Comparison of ENCODE assay signal across 18 cellular contexts in genomic region chr13:113299951-113300350, GRCh38.
DNase-seq lines count a peak whose midpoint lies in the region; ATAC-seq lines count a peak whose summit lies in the region.
"Had no signal": no experiment of that assay in that cellular context is flagged by ENCODE, and none has a peak within 500 bp of the region (broad histone marks: within the 10 kb centered on the region; RNA-seq: fewer than 3 reads in every experiment).

No MANE protein-coding gene starts in this region.

- no peaks in the 10 kb centered on the region; a peak in 1 of 22 replicates for H3K27me3 ChIP-seq in BLaER1 treated with 17β-estradiol and CSF1 and Interleukin-3, amounts not matched to agents 10 nM and 100 nM
- H3K27me3 ChIP-seq: breast epithelium, uterus had no signal

- ATAC-seq in HG02610 (IDR thresholded peaks at IDR 0.05; ENCODE audit: unreplicated experiment) (peak; percentile 48), HG03571 (IDR thresholded peaks at IDR 0.05; ENCODE audit: unreplicated experiment) (no peak), GM18870 (IDR thresholded peaks at IDR 0.05; ENCODE audit: unreplicated experiment) (no peak)

- peak overlapping the region in 5 of 11 experiments; percentile 30 to 54 (median 31); a peak in 7 of 22 replicates for H3K9ac ChIP-seq in BLaER1 treated with 17β-estradiol and CSF1 and Interleukin-3, amounts not matched to agents 10 nM and 100 nM

- peaks cover 0 to 4% (median 0%) of the 10 kb centered on the region in 11 experiments; a peak in 1 of 22 replicates for H3K9me3 ChIP-seq in BLaER1 treated with 17β-estradiol and CSF1 and Interleukin-3, amounts not matched to agents 10 nM and 100 nM (replicated peaks in 1 of 11)
- H3K9me3 ChIP-seq: breast epithelium, uterus had no signal

- H3K4me3 ChIP-seq in BLaER1 treated with 17β-estradiol and CSF1 and Interleukin-3, amounts not matched to agents 10 nM and 100 nM = peak overlapping the region in 3 of 10 experiments; percentile 23 to 86 (median 44); a peak in 7 of 20 replicates
- H3K4me3 ChIP-seq: breast epithelium, uterus had no signal

- peaks cover 27 to 67% (median 44%) of the 10 kb centered on the region in 10 experiments for H3K4me1 ChIP-seq in BLaER1 treated with 17β-estradiol and CSF1 and Interleukin-3, amounts not matched to agents 10 nM and 100 nM
- H3K4me1 ChIP-seq: uterus had no signal

- peaks cover 64 to 78% (median 70%) of the 10 kb centered on the region in 11 experiments for H4K20me1 ChIP-seq in BLaER1 treated with 17β-estradiol and CSF1 and Interleukin-3, amounts not matched to agents 10 nM and 100 nM

- H3K4me2 ChIP-seq in BLaER1 treated with 17β-estradiol and CSF1 and Interleukin-3, amounts not matched to agents 10 nM and 100 nM = peak overlapping the region in 10 of 11 experiments; percentile 38 to 98 (median 92); a peak in 20 of 22 replicates

- peaks cover 9 to 44% (median 26%) of the 10 kb centered on the region in 11 experiments; a peak in 21 of 22 replicates for H3K36me3 ChIP-seq in BLaER1 treated with 17β-estradiol and CSF1 and Interleukin-3, amounts not matched to agents 10 nM and 100 nM
- H3K36me3 ChIP-seq: breast epithelium, uterus had no signal

- H3K27ac ChIP-seq in BLaER1 treated with 17β-estradiol and CSF1 and Interleukin-3, amounts not matched to agents 10 nM and 100 nM = peak overlapping the region in 3 of 11 experiments; percentile 18 to 31 (median 31); a peak in 3 of 22 replicates
- H3K27ac ChIP-seq: breast epithelium, uterus had no signal

- DNase-seq in OCI-M1 (lab: John Stamatoyannopoulos, UW) (peak; percentile 5), medulla oblongata (ENCODE audit: extremely low spot score) (peak; percentile 51), NCI-H748 (lab: John Stamatoyannopoulos, UW; ENCODE audit: unreplicated experiment) (no peak), NCI-H1930 (lab: John Stamatoyannopoulos, UW) (no peak)
- DNase-seq: DMS79; effector memory CD4-positive, alpha-beta T cell; H7; immature natural killer cell; NCI-H1105; NCI-H510A; retina; stimulated activated CD4-positive, alpha-beta T cell treated with anti-CD3 and anti-CD28 coated beads, Interleukin-4, amount 100 ng/mL, for 1 hour; uterus had no signal

Comparison
In these comparisons a context has a peak if more than half of its experiments do, and no peak if none do; other contexts are left out.
1. DNase-seq: peak in OCI-M1 (single experiment) and medulla oblongata (single experiment); none in NCI-H748 (single experiment) and NCI-H1930 (0 of 2).